8 cellular contexts compared by ENCODE assay signal in the genomic region with DNA sequence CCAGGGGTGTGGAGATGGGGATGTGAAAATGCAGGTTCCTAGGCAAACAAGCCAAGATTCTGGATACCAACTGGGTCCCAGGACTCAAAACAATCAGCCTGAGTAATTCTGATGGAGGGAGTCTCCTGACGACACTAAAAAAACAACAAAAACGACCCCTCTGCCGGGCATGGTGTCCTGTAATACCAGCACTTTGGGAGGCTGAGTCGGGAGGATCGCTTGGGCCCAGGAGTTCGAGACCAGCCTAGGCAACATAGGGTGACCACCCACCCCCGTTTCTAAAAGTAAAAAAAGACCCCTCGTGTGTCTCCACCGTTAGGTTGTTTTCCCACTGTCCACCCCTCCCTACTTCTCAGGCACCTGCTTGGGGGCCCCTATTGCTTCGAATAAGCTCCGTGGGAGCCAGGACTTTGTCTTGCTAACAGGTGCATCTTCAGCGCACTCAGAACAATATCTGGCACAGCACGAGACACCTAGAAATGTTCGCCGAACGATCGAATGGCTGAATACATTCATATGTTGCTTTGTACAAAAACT. TPM values are rescaled to one million over a fixed set of nuclear protein-coding genes. Genes with fewer than 3 reads are reported as not detected.
DNase-seq lines count a peak whose midpoint lies in the region; ATAC-seq, FAIRE-seq and TF ChIP-seq lines count a peak whose summit lies in the region.

No MANE protein-coding gene starts in this region.

- TF ChIP-seq CTCF in A549 (IDR thresholded peaks at IDR 0.05) (no peak), IMR-90 (conservative IDR thresholded peaks at IDR 0.05; ENCODE audit: low read depth, low read length) (no peak), body of pancreas (IDR thresholded peaks at IDR 0.05) (no peak)

- no peak for FAIRE-seq in A549 (lab: Jason Lieb, UNC)

- ATAC-seq in A549 (no peak), IMR-90 (ENCODE audit: low read depth) (no peak), body of pancreas (no peak), GM19351 (IDR thresholded peaks at IDR 0.05; ENCODE audit: unreplicated experiment) (no peak), GM18519 (IDR thresholded peaks at IDR 0.05; ENCODE audit: low FRiP score, unreplicated experiment) (no peak), HG02981 (IDR thresholded peaks at IDR 0.05; ENCODE audit: unreplicated experiment) (no peak)

- DNase-seq in A549 (ENCODE audit: low read depth in 1 of 2, low spot score in 1 of 2) (no peak), IMR-90 (no peak), body of pancreas (no peak), midbrain (lab: John Stamatoyannopoulos, UW) (peak; percentile 38), CD1c-positive myeloid dendritic cell (ENCODE audit: extremely low spot score) (no peak)

- H4K91ac ChIP-seq in IMR-90 (ENCODE audit: insufficient read depth, low read depth, low read length) = peak overlapping the region; percentile 78; the same call in 1 of the 2 replicates

- no peaks in the 10 kb centered on the region for H3K27me3 ChIP-seq in IMR-90 (ENCODE audit: control insufficient read depth, insufficient read depth, low read length)
- no peaks in the 10 kb centered on the region for H3K27me3 ChIP-seq in body of pancreas

- H3K9me3 ChIP-seq in A549 = no peaks in the 10 kb centered on the region
- H3K9me3 ChIP-seq in IMR-90 (ENCODE audit: control insufficient read depth, insufficient read depth, low read length) = no peaks in the 10 kb centered on the region
- H3K9me3 ChIP-seq in body of pancreas = no peaks in the 10 kb centered on the region

- peak overlapping the region; percentile 94 to 95 for H3K27ac ChIP-seq in A549
- peak overlapping the region; percentile 97 for H3K27ac ChIP-seq in IMR-90 (ENCODE audit: insufficient read depth, low read length)
- peak overlapping the region; percentile 72 to 92 (median 85) for H3K27ac ChIP-seq in body of pancreas

- no peaks in the 10 kb centered on the region; the same call in 1 of the 2 replicates for H3K9me1 ChIP-seq in IMR-90 (ENCODE audit: insufficient read depth, low read length)

- peak overlapping the region; percentile 98 for H2AFZ ChIP-seq in IMR-90 (replicated peaks; ENCODE audit: low read length, poor library complexity)

- peak overlapping the region; percentile 91 for H4K5ac ChIP-seq in IMR-90 (ENCODE audit: low read depth, low read length)

- peak overlapping the region; percentile 90 for H3K9ac ChIP-seq in IMR-90 (ENCODE audit: low read depth, low read length)

- H2AK5ac ChIP-seq in IMR-90 (ENCODE audit: low read depth, low read length) = peak overlapping the region; percentile 33; the same call in 1 of the 2 replicates

- H3K4ac ChIP-seq in IMR-90 (ENCODE audit: low read depth, low read length) = peak overlapping the region; percentile 86

- no TSS peak for BruUV-seq in IMR-90 (replicated peaks; lab: Mats Ljungman, UMichigan)

- peak overlapping the region; percentile 92 for H3K56ac ChIP-seq in IMR-90 (ENCODE audit: extremely low read depth, insufficient read depth, low read length)

- peak overlapping the region; percentile 92 for H2BK5ac ChIP-seq in IMR-90 (ENCODE audit: low read depth, low read length, poor library complexity, severe bottlenecking)

- H3K14ac ChIP-seq in IMR-90 (replicated peaks; ENCODE audit: low read depth, low read length) = peak overlapping the region; percentile 45

- peak overlapping the region; percentile 86 for H3K18ac ChIP-seq in IMR-90 (ENCODE audit: low read depth, low read length)

- no peak for TF ChIP-seq EP300 in A549 (IDR thresholded peaks at IDR 0.05)

- no peak for TF ChIP-seq POLR2A in A549 (IDR thresholded peaks at IDR 0.05; ENCODE audit: low read length)
- no peak for TF ChIP-seq POLR2A in IMR-90 (IDR thresholded peaks at IDR 0.05; ENCODE audit: low read depth, low read length)
- TF ChIP-seq POLR2A in body of pancreas (IDR thresholded peaks at IDR 0.05) = no peak

- peak overlapping the region; percentile 87 to 97 for H4K8ac ChIP-seq in IMR-90 (ENCODE audit: low read depth in 2 of 2, low read length in 2 of 2)

- H3K79me1 ChIP-seq in IMR-90 (ENCODE audit: low read depth in 1 of 2, low read length in 2 of 2) = peaks cover 35 to 63% of the 10 kb centered on the region in 2 experiments

- no peak overlapping the region for H2BK20ac ChIP-seq in IMR-90 (ENCODE audit: low read depth, low read length)

- peak overlapping the region; percentile 87 for H3K4me3 ChIP-seq in A549
- peak overlapping the region; percentile 93 for H3K4me3 ChIP-seq in IMR-90 (ENCODE audit: insufficient read depth, low read depth, low read length)
- H3K4me3 ChIP-seq in body of pancreas = peak overlapping the region; percentile 31 to 43

- CTCF ChIA-PET in A549 (lab: Yijun Ruan, JAX) = interaction anchor here (0.8 to 2.9 kb wide), 5 partner anchors 10 to 110 kb away, joined by 3 to 22 read pairs (median 6); no protein-coding TSS in a partner anchor
- CTCF ChIA-PET in IMR-90 (lab: Yijun Ruan, JAX) = interaction anchor here (0.8 to 1.6 kb wide), 2 partner anchors 16 to 268 kb away, joined by 3 read pairs; no protein-coding TSS in a partner anchor

- 4% methylated on average over 17 of the region's 17 CpGs for WGBS in A549 (ENCODE audit: missing lambda C conversion rate)
- WGBS in IMR-90 (ENCODE audit: extremely low coverage in 2 of 2, insufficient read length in 1 of 2), 2 experiments = 6% methylated on average over 6 of the region's 17 CpGs; no CpG with 5 or more reads in 1 of the 2 experiments
- WGBS in body of pancreas, 2 donors = 7 to 8% methylated on average over 11 to 17 of the region's 17 CpGs

- H2BK15ac ChIP-seq in IMR-90 (ENCODE audit: low read depth, low read length) = no peak overlapping the region

- POLR2A ChIA-PET in A549 (lab: Yijun Ruan, JAX) = interaction anchor here (0.6 to 1.3 kb wide), 4 partner anchors 9 to 24 kb away, joined by 3 to 7 read pairs (median 3); no protein-coding TSS in a partner anchor
- POLR2A ChIA-PET in IMR-90 (lab: Charles Lee; ENCODE audit: unreplicated experiment) = no interaction called here

- peak overlapping the region; percentile 77 for H3K4me2 ChIP-seq in A549
- H3K4me2 ChIP-seq in IMR-90 (ENCODE audit: low read depth, low read length) = peak overlapping the region; percentile 78

- intact Hi-C loops in IMR-90 (cut with micrococcal nuclease) (loop anchor here (5.0 kb wide), 1 partner anchor 118 kb away; no protein-coding TSS in a partner anchor), body of pancreas (cut with DNase I) (no loop called here)

- no peak overlapping the region for H2BK120ac ChIP-seq in IMR-90 (ENCODE audit: low read depth, low read length)

- peak overlapping the region; percentile 90 for H2AK9ac ChIP-seq in IMR-90 (replicated peaks; ENCODE audit: low read depth, low read length, poor library complexity)

- H3K36me3 ChIP-seq in IMR-90 (ENCODE audit: control insufficient read depth, insufficient read depth, low read length) (peaks cover 7% of the 10 kb centered on the region), body of pancreas (replicated peaks in 1 of 2; ENCODE audit: insufficient read depth in 1 of 2, low read depth in 2 of 2) (no peaks in the 10 kb centered on the region)

- peaks cover 21% of the 10 kb centered on the region for H4K20me1 ChIP-seq in IMR-90 (ENCODE audit: insufficient read depth, low read length)

- H3K23ac ChIP-seq in IMR-90 (ENCODE audit: low read depth, low read length) = peak overlapping the region; percentile 98

- in situ Hi-C loops in IMR-90 (cut with MboI; ENCODE audit: low sequenced_read_pairs) = no loop called here

- H3K4me1 ChIP-seq in A549 = peaks cover 39% of the 10 kb centered on the region
- peaks cover 2% of the 10 kb centered on the region for H3K4me1 ChIP-seq in IMR-90 (ENCODE audit: control insufficient read depth, insufficient read depth, low read length)
- H3K4me1 ChIP-seq in body of pancreas = peaks cover 31% of the 10 kb centered on the region

- dilution Hi-C loops in IMR-90 (cut with HindIII; ENCODE audit: low sequenced_read_pairs, unreplicated experiment) = no loop called here

- TF ChIP-seq RAD21 in A549 (conservative IDR thresholded peaks at IDR 0.05 in 1 of 2, IDR thresholded peaks at IDR 0.05 in 1 of 2) = no peak
- TF ChIP-seq RAD21 in IMR-90 (IDR thresholded peaks at IDR 0.05; ENCODE audit: low read length) = no peak

TF ChIP-seq in A549, 52 proteins besides CTCF, POLR2A, EP300 and RAD21:
- TF ChIP-seq, protein P1, sequence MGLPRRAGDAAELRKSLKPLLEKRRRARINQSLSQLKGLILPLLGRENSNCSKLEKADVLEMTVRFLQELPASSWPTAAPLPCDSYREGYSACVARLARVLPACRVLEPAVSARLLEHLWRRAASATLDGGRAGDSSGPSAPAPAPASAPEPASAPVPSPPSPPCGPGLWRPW (IDR thresholded peaks at IDR 0.05) = no peak
- 0 out of 2 replicates have a peak, but pooled peaks have one; percentile 12 for TF ChIP-seq JUNB (IDR thresholded peaks at IDR 0.05)
- 0 out of 2 replicates have a peak, but pooled peaks have one; percentile 55 for TF ChIP-seq CHD4 (IDR thresholded peaks at IDR 0.05; ENCODE audit: borderline replicate concordance)
- no peak for TF ChIP-seq MAFK (IDR thresholded peaks at IDR 0.05; ENCODE audit: partially characterized antibody)

TF ChIP-seq in IMR-90, 13 proteins besides CTCF, POLR2A, EP300 and RAD21:
- TF ChIP-seq SMC3 (IDR thresholded peaks at IDR 0.05; ENCODE audit: low read depth, low read length) = no peak
- no peak for TF ChIP-seq CHD1 (IDR thresholded peaks at IDR 0.05; ENCODE audit: low read depth, low read length)
- TF ChIP-seq FOS (IDR thresholded peaks at IDR 0.05; ENCODE audit: low read depth, low read length) = no peak
- no peak for TF ChIP-seq MXI1 (IDR thresholded peaks at IDR 0.05; ENCODE audit: borderline replicate concordance, low read depth, low read length)

RNA-seq across cellular contexts. Expression of a gene that starts 0.7 kb away (rescaled TPM):
- polyA plus RNA-seq in A549 (2011; rRNA removed) (18.5 and 26.6 TPM in 2 replicates), A549 (2017; fragmentation: RNase III; extraction: RNeasy Plus Mini Kit Qiagen cat#74134 plus additional on column Dnase treatment) (11.2 to 11.7 TPM (median 11.5 TPM) in 3 replicates), IMR-90 (2012; rRNA removed) (7.8 and 11.4 TPM in 2 replicates)
- polyA plus RNA-seq in A549 (2012; cell fraction: cytosol; rRNA removed) = 11.3 and 14.4 TPM in 2 replicates
- polyA plus RNA-seq in A549 (2012; cell fraction: nucleus; rRNA removed) = 14.6 and 19.4 TPM in 2 replicates
- 47.9 and 52.6 TPM in 2 replicates for polyA minus RNA-seq in A549 (2011; rRNA and poly(A)+ RNA removed)
- total RNA-seq in IMR-90 (2012; rRNA removed) (12.2 and 15.8 TPM in 2 replicates), body of pancreas (10 to 100 TPM; 10.1 to 11.9 TPM)
- polyA plus RNA-seq in IMR-90 (2012; cell fraction: cytosol; rRNA removed) = 4.4 and 5.5 TPM in 2 replicates
- polyA plus RNA-seq in IMR-90 (2012; cell fraction: nucleus; rRNA removed; ENCODE audit: low replicate concordance) = 14.2 and 21.3 TPM in 2 replicates

Comparison
In these comparisons a context has a peak if more than half of its experiments do, and no peak if none do; other contexts are left out.
1. H3K4me3 ChIP-seq: peak in every context shown above with its lines; median percentile 93 in IMR-90; 87 in A549; 37 in body of pancreas.